ENCODE assay signal across 8 cellular contexts in the genomic region with DNA sequence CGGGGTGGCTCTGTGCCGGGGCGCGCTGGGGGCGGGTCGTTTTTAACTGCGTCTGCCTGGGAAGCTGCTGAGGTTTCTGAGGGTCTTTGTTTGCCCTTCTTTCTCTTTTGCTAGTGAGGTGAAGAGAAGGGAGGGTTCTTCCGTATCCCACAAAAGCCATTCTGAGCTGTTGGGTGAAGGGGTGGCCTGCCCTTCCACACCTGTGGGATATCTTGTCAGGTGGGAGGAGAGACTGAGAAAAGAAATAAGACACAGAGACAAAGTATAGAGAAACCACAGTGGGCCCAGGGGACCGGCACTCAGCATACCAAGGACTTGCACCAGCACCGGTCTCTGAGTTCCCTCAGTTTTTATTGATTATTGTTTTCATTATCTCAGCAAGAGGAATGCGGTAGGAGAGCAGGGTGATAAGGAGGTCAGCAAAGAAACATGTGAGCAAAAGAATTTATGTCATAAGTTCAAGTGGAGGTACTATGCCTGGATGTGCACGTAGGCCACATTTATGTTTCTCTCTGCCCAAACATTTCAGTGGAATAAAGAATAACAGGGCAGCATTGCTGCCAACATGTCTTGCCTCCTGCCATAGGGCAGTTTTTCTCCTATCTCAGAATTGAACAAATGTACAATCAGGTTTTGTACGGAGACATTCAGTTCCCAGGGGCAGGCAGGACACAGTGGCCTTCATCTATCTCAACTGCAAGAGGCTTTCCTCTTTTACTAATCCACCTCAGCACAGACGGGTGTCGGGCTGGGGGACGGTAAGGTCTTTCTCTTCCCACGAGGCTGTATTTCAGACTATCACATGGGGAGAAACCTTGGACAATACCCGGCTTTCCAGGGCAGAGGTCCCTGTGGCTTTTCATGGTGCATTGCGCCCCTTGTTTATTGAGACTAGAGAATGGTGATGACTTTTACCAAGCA. TPM values are rescaled to one million over a fixed set of nuclear protein-coding genes. Genes with fewer than 3 reads are reported as not detected.
A peak's percentile ranks its signal among the peaks of the same experiment; 100 is the strongest.
DNase-seq lines count a peak whose midpoint lies in the region; ATAC-seq and TF ChIP-seq lines count a peak whose summit lies in the region.

No MANE protein-coding gene starts in this region.

- H3K4me1 Mint-ChIP-seq in CD8-positive, alpha-beta memory T cell: peaks cover 40 to 59% (median 49%) of the 10 kb centered on the region in 3 donors
- peaks cover 39% of the 10 kb centered on the region for H3K4me1 Mint-ChIP-seq in mesothelial cell of epicardium

- H3K36me3 ChIP-seq in CD8-positive, alpha-beta memory T cell (ENCODE audit: insufficient read depth, low read length): no peaks in the 10 kb centered on the region

- intact Hi-C loops in posterior vena cava (cut with DNase I): no loop called here

- H3K36me3 Mint-ChIP-seq in CD8-positive, alpha-beta memory T cell: peaks cover 0 to 21% (median 10%) of the 10 kb centered on the region in 3 donors
- H3K36me3 Mint-ChIP-seq in mesothelial cell of epicardium: peaks cover 3% of the 10 kb centered on the region

- peak overlapping the region; percentile 65 for H3K4me3 ChIP-seq in CD8-positive, alpha-beta memory T cell (ENCODE audit: low read length)
- H3K4me3 ChIP-seq in Jurkat, Clone E6-1 (ENCODE audit: low read length): peak overlapping the region; percentile 67

- peak overlapping the region; percentile 71 to 100 (median 99) for H3K27ac Mint-ChIP-seq in CD8-positive, alpha-beta memory T cell
- peak overlapping the region; percentile 100 for H3K27ac Mint-ChIP-seq in mesothelial cell of epicardium

- peaks cover 0 to 3% of the 10 kb centered on the region in 2 donors for H3K27me3 Mint-ChIP-seq in CD8-positive, alpha-beta memory T cell
- peaks cover 3% of the 10 kb centered on the region for H3K27me3 Mint-ChIP-seq in mesothelial cell of epicardium (ENCODE audit: low read depth)

- TF ChIP-seq CTCF in mesothelial cell of epicardium (IDR thresholded peaks at IDR 0.05; ENCODE audit: unreplicated experiment): no peak

- peak; percentile 8 for ATAC-seq in GM21526 (IDR thresholded peaks at IDR 0.05; ENCODE audit: low FRiP score, unreplicated experiment)

- no peaks in the 10 kb centered on the region for H3K27me3 ChIP-seq in CD8-positive, alpha-beta memory T cell (ENCODE audit: insufficient read depth, low read length, poor library complexity, severe bottlenecking)

- H3K9me3 ChIP-seq in CD8-positive, alpha-beta memory T cell (ENCODE audit: low read length): no peaks in the 10 kb centered on the region

- peak overlapping the region; percentile 84 to 99 (median 94) for H3K4me3 Mint-ChIP-seq in CD8-positive, alpha-beta memory T cell
- peak overlapping the region; percentile 94 for H3K4me3 Mint-ChIP-seq in mesothelial cell of epicardium

- no peaks in the 10 kb centered on the region for H3K9me3 Mint-ChIP-seq in CD8-positive, alpha-beta memory T cell
- no peaks in the 10 kb centered on the region for H3K9me3 Mint-ChIP-seq in mesothelial cell of epicardium

- POLR2A ChIA-PET in CD8-positive, alpha-beta memory T cell (lab: Charles Lee): interaction anchor here (0.6 kb wide), 2 partner anchors 70 to 81 kb away, joined by 5 read pairs; partner anchors contain the start of gene ZNF672

- H3K27ac ChIP-seq in CD8-positive, alpha-beta memory T cell (ENCODE audit: low read depth, low read length): peak overlapping the region; percentile 87
- H3K27ac ChIP-seq in cingulate gyrus (ENCODE audit: low read depth, low read length): peak overlapping the region; percentile 84

- CTCF ChIA-PET in CD8-positive, alpha-beta memory T cell (lab: Charles Lee): interaction anchor here (1.0 to 1.1 kb wide), 2 partner anchors 33 to 81 kb away, joined by 3 to 5 read pairs; partner anchors contain the start of gene SH3BP5L

- DNase-seq in CD8-positive, alpha-beta memory T cell: no peak
- DNase-seq in Jurkat, Clone E6-1 (ENCODE audit: low read depth, low spot score): no peak
- no peak for DNase-seq in mesothelial cell of epicardium (ENCODE audit: low spot score in 2 of 2, unreplicated experiment in 2 of 2)
- DNase-seq in posterior vena cava (ENCODE audit: low spot score): no peak
- no peak for DNase-seq in HK-2 (ENCODE audit: unreplicated experiment)
- no peak for DNase-seq in D341Med (ENCODE audit: low spot score)

- H3K4me1 ChIP-seq in CD8-positive, alpha-beta memory T cell (ENCODE audit: insufficient read depth, low read length): peaks cover 16% of the 10 kb centered on the region

RNA-seq across cellular contexts. Expression of gene PGBD2, which starts 1.0 kb away (rescaled TPM):
- total RNA-seq in CD8-positive, alpha-beta memory T cell: 1 to 10 TPM; 7.0 to 8.1 TPM
- polyA plus RNA-seq in CD8-positive, alpha-beta memory T cell: 13.7 TPM
- polyA plus RNA-seq in Jurkat, Clone E6-1 (2012; ENCODE audit: insufficient read depth, insufficient read length): 3.8 TPM
- total RNA-seq in mesothelial cell of epicardium (8.5 to 9.7 TPM (median 8.6 TPM) in 3 replicates), posterior vena cava (1 to 10 TPM; 2.7 to 3.7 TPM)

RNA-seq across cellular contexts. Expression of gene ZNF692, which starts 48.1 kb away (rescaled TPM):
- 10 to 100 TPM; 56.0 to 58.7 TPM for total RNA-seq in CD8-positive, alpha-beta memory T cell
- 9.6 TPM for polyA plus RNA-seq in CD8-positive, alpha-beta memory T cell
- 80.0 TPM for polyA plus RNA-seq in Jurkat, Clone E6-1 (2012; ENCODE audit: insufficient read depth, insufficient read length)
- 78.9 to 84.2 TPM (median 80.1 TPM) in 3 replicates for total RNA-seq in mesothelial cell of epicardium
- 10 to 100 TPM; 14.7 to 17.6 TPM for total RNA-seq in posterior vena cava
